1 cellular context compared by ENCODE assay signal in genomic region chr10:96833220-96834001, GRCh38.
TF ChIP-seq lines count a peak whose summit lies in the region.

No MANE protein-coding gene starts in this region.

TF ChIP-seq in HepG2, 621 proteins besides CTCF, POLR2A, EP300 and RAD21 (continued from another document and continues in another):
- TF ChIP-seq HDAC1 (CRISPR knock-in tag; IDR thresholded peaks at IDR 0.05), result peak; percentile 45; the same call in 1 of the 2 replicates
- TF ChIP-seq ZNF432 (CRISPR knock-in tag; IDR thresholded peaks at IDR 0.05; ENCODE audit: borderline replicate concordance), result no peak
- TF ChIP-seq, protein P1, sequence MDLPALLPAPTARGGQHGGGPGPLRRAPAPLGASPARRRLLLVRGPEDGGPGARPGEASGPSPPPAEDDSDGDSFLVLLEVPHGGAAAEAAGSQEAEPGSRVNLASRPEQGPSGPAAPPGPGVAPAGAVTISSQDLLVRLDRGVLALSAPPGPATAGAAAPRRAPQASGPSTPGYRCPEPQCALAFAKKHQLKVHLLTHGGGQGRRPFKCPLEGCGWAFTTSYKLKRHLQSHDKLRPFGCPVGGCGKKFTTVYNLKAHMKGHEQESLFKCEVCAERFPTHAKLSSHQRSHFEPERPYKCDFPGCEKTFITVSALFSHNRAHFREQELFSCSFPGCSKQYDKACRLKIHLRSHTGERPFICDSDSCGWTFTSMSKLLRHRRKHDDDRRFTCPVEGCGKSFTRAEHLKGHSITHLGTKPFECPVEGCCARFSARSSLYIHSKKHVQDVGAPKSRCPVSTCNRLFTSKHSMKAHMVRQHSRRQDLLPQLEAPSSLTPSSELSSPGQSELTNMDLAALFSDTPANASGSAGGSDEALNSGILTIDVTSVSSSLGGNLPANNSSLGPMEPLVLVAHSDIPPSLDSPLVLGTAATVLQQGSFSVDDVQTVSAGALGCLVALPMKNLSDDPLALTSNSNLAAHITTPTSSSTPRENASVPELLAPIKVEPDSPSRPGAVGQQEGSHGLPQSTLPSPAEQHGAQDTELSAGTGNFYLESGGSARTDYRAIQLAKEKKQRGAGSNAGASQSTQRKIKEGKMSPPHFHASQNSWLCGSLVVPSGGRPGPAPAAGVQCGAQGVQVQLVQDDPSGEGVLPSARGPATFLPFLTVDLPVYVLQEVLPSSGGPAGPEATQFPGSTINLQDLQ (CRISPR knock-in tag; IDR thresholded peaks at IDR 0.05), result no peak
- TF ChIP-seq ZNF143 (CRISPR knock-in tag; IDR thresholded peaks at IDR 0.05), result no peak
- 0 out of 2 replicates have a peak, but pooled peaks have one; percentile 26 for TF ChIP-seq ZMAT3 (CRISPR knock-in tag; conservative IDR thresholded peaks at IDR 0.05)
- TF ChIP-seq ATF7-NPFF (CRISPR knock-in tag; IDR thresholded peaks at IDR 0.05; ENCODE audit: low read depth), result 0 out of 2 replicates have a peak, but pooled peaks have one; percentile 12
- no peak for TF ChIP-seq MIER3 (CRISPR knock-in tag; IDR thresholded peaks at IDR 0.05; ENCODE audit: borderline replicate concordance)
- no peak for TF ChIP-seq STAT6 (CRISPR knock-in tag; IDR thresholded peaks at IDR 0.05; ENCODE audit: borderline replicate concordance)
- TF ChIP-seq ARHGAP35 (CRISPR knock-in tag; IDR thresholded peaks at IDR 0.05; ENCODE audit: borderline replicate concordance), result no peak
- TF ChIP-seq GPN1 (CRISPR knock-in tag; IDR thresholded peaks at IDR 0.05; ENCODE audit: borderline replicate concordance), result no peak
- peak; percentile 34; the same call in 1 of the 2 replicates for TF ChIP-seq TBX2 (CRISPR knock-in tag; IDR thresholded peaks at IDR 0.05; ENCODE audit: borderline replicate concordance)
- no peak for TF ChIP-seq ONECUT2 (CRISPR knock-in tag; IDR thresholded peaks at IDR 0.05)
- no peak for TF ChIP-seq ASH2L (IDR thresholded peaks at IDR 0.05; ENCODE audit: insufficient read length, low read depth, low read length)
- TF ChIP-seq KDM1A (CRISPR knock-in tag; IDR thresholded peaks at IDR 0.05), result no peak
- TF ChIP-seq ZNF709 (CRISPR knock-in tag; IDR thresholded peaks at IDR 0.05), result no peak
- peak; percentile 70; the same call in 1 of the 2 replicates for TF ChIP-seq ZNF687 (CRISPR knock-in tag; IDR thresholded peaks at IDR 0.05)
- TF ChIP-seq ZNF569 (CRISPR knock-in tag; IDR thresholded peaks at IDR 0.05; ENCODE audit: borderline replicate concordance), result no peak
- no peak for TF ChIP-seq ZNF572 (CRISPR knock-in tag; IDR thresholded peaks at IDR 0.05)
- TF ChIP-seq TMF1 (CRISPR knock-in tag; IDR thresholded peaks at IDR 0.05; ENCODE audit: low read depth), result no peak
- no peak for TF ChIP-seq SMAD3 (CRISPR knock-in tag; IDR thresholded peaks at IDR 0.05)
- TF ChIP-seq ZC3H4 (CRISPR knock-in tag; IDR thresholded peaks at IDR 0.05; ENCODE audit: borderline replicate concordance), result no peak
- TF ChIP-seq ZNF430 (CRISPR knock-in tag; IDR thresholded peaks at IDR 0.05), result no peak
- TF ChIP-seq TAF1 (CRISPR knock-in tag; IDR thresholded peaks at IDR 0.05), result 0 out of 2 replicates have a peak, but pooled peaks have one; percentile 38
- no peak for TF ChIP-seq ZNF292 (CRISPR knock-in tag; IDR thresholded peaks at IDR 0.05; ENCODE audit: borderline replicate concordance, low read depth)
- TF ChIP-seq, protein P2, sequence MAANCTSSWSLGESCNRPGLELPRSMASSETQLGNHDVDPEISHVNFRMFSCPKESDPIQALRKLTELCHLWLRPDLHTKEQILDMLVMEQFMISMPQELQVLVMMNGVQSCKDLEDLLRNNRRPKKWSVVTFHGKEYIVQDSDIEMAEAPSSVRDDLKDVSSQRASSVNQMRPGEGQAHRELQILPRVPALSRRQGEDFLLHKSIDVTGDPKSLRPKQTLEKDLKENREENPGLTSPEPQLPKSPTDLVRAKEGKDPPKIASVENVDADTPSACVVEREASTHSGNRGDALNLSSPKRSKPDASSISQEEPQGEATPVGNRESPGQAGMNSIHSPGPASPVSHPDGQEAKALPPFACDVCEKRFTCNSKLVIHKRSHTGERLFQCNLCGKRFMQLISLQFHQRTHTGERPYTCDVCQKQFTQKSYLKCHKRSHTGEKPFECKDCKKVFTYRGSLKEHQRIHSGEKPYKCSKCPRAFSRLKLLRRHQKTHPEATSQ (CRISPR knock-in tag; IDR thresholded peaks at IDR 0.05; ENCODE audit: borderline replicate concordance), result no peak
- TF ChIP-seq NCOA1 (CRISPR knock-in tag; IDR thresholded peaks at IDR 0.05), result no peak
- TF ChIP-seq ARNT (IDR thresholded peaks at IDR 0.05), result no peak
- TF ChIP-seq ZSCAN9 (CRISPR knock-in tag; IDR thresholded peaks at IDR 0.05; ENCODE audit: borderline replicate concordance), result 0 out of 2 replicates have a peak, but pooled peaks have one; percentile 6
- no peak for TF ChIP-seq ZNF557 (CRISPR knock-in tag; IDR thresholded peaks at IDR 0.05)
- TF ChIP-seq, protein P3, sequence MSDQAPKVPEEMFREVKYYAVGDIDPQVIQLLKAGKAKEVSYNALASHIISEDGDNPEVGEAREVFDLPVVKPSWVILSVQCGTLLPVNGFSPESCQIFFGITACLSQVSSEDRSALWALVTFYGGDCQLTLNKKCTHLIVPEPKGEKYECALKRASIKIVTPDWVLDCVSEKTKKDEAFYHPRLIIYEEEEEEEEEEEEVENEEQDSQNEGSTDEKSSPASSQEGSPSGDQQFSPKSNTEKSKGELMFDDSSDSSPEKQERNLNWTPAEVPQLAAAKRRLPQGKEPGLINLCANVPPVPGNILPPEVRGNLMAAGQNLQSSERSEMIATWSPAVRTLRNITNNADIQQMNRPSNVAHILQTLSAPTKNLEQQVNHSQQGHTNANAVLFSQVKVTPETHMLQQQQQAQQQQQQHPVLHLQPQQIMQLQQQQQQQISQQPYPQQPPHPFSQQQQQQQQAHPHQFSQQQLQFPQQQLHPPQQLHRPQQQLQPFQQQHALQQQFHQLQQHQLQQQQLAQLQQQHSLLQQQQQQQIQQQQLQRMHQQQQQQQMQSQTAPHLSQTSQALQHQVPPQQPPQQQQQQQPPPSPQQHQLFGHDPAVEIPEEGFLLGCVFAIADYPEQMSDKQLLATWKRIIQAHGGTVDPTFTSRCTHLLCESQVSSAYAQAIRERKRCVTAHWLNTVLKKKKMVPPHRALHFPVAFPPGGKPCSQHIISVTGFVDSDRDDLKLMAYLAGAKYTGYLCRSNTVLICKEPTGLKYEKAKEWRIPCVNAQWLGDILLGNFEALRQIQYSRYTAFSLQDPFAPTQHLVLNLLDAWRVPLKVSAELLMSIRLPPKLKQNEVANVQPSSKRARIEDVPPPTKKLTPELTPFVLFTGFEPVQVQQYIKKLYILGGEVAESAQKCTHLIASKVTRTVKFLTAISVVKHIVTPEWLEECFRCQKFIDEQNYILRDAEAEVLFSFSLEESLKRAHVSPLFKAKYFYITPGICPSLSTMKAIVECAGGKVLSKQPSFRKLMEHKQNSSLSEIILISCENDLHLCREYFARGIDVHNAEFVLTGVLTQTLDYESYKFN (CRISPR knock-in tag; conservative IDR thresholded peaks at IDR 0.05), result 0 out of 2 replicates have a peak, but pooled peaks have one; percentile 4
- TF ChIP-seq CC2D1A (CRISPR knock-in tag; IDR thresholded peaks at IDR 0.05), result no peak
- no peak for TF ChIP-seq MIXL1 (CRISPR knock-in tag; IDR thresholded peaks at IDR 0.05)
- no peak for TF ChIP-seq FOXO1 (CRISPR knock-in tag; IDR thresholded peaks at IDR 0.05)
- no peak for TF ChIP-seq GPBP1L1 (CRISPR knock-in tag; IDR thresholded peaks at IDR 0.05)
- TF ChIP-seq ZMYM3 (CRISPR knock-in tag; IDR thresholded peaks at IDR 0.05), result 0 out of 2 replicates have a peak, but pooled peaks have one; percentile 5
- TF ChIP-seq POLR2G (IDR thresholded peaks at IDR 0.05; ENCODE audit: low read depth, low read length), result peak; percentile 32; the same call in 1 of the 2 replicates
- TF ChIP-seq, protein P4, sequence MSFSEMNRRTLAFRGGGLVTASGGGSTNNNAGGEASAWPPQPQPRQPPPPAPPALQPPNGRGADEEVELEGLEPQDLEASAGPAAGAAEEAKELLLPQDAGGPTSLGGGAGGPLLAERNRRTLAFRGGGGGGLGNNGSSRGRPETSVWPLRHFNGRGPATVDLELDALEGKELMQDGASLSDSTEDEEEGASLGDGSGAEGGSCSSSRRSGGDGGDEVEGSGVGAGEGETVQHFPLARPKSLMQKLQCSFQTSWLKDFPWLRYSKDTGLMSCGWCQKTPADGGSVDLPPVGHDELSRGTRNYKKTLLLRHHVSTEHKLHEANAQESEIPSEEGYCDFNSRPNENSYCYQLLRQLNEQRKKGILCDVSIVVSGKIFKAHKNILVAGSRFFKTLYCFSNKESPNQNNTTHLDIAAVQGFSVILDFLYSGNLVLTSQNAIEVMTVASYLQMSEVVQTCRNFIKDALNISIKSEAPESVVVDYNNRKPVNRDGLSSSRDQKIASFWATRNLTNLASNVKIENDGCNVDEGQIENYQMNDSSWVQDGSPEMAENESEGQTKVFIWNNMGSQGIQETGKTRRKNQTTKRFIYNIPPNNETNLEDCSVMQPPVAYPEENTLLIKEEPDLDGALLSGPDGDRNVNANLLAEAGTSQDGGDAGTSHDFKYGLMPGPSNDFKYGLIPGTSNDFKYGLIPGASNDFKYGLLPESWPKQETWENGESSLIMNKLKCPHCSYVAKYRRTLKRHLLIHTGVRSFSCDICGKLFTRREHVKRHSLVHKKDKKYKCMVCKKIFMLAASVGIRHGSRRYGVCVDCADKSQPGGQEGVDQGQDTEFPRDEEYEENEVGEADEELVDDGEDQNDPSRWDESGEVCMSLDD (CRISPR knock-in tag; IDR thresholded peaks at IDR 0.05; ENCODE audit: borderline replicate concordance), result no peak
- 0 out of 2 replicates have a peak, but pooled peaks have one; percentile 34 for TF ChIP-seq ZFP91 (CRISPR knock-in tag; IDR thresholded peaks at IDR 0.05; ENCODE audit: borderline replicate concordance)
- no peak for TF ChIP-seq PAF1 (CRISPR knock-in tag; IDR thresholded peaks at IDR 0.05)
- TF ChIP-seq RXRB (CRISPR knock-in tag; IDR thresholded peaks at IDR 0.05; ENCODE audit: borderline replicate concordance), result no peak
- no peak for TF ChIP-seq ZNF567 (CRISPR knock-in tag; IDR thresholded peaks at IDR 0.05; ENCODE audit: borderline replicate concordance)
